16 cellular contexts compared by ENCODE assay signal in the genomic region with DNA sequence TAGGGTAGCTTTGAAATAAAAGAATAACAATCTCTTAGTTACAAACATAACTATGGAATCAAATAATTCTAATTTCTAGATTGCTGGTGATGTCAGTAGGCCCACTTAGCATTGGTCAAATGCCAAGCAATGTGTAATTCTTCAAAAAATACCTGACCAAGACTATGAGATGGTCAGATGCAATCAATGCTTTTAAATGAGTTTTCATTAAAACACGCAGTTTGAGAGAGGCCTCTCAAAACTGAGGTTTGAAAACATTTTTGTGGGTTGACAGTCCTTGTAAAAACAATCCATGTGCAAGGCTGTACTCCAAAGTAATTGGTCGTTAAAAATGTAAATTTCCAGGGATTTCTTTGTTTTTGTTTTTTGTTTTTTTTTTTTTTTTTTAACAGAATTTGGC. TPM values are rescaled to one million over a fixed set of nuclear protein-coding genes. Genes with fewer than 3 reads are reported as not detected.
DNase-seq lines count a peak whose midpoint lies in the region; ATAC-seq and TF ChIP-seq lines count a peak whose summit lies in the region.
"Had no signal": no experiment of that assay in that cellular context is flagged by ENCODE, and none has a peak within 500 bp of the region (broad histone marks: within the 10 kb centered on the region; RNA-seq: fewer than 3 reads in every experiment).

No MANE protein-coding gene starts in this region.

- peak overlapping the region; percentile 19 for H3K4me3 Mint-ChIP-seq in activated T-helper 17 cell treated with anti-CD3 and anti-CD28 coated beads, Interleukin-2, amount 50 U/mL, for 72 hours

- H3K9me3 Mint-ChIP-seq in activated T-helper 17 cell treated with anti-CD3 and anti-CD28 coated beads, Interleukin-2, amount 50 U/mL, for 72 hours: no peaks in the 10 kb centered on the region
- H3K9me3 Mint-ChIP-seq: CD4-positive, alpha-beta memory T cell; IgD-negative memory B cell had no signal

- DNase-seq in EH (ENCODE audit: low read depth) (peak; percentile 62), HCEC 1CT (peak; percentile 1), fibroblast of villous mesenchyme (ENCODE audit: low read depth) (peak; percentile 14), BE2C (no peak), SIG-M5 (lab: John Stamatoyannopoulos, UW) (no peak)
- DNase-seq: ACHN; CD4-positive, alpha-beta memory T cell; DMS153; DMS79 treated with DMSO at 0.1 percent for 48 hours had no signal

- no peaks in the 10 kb centered on the region for H3K36me3 Mint-ChIP-seq in activated T-helper 17 cell treated with anti-CD3 and anti-CD28 coated beads, Interleukin-2, amount 50 U/mL, for 72 hours (ENCODE audit: low read depth)
- H3K36me3 Mint-ChIP-seq: CD4-positive, alpha-beta memory T cell had no signal

- no peaks in the 10 kb centered on the region for H3K27me3 ChIP-seq in BE2C

- peaks cover 18% of the 10 kb centered on the region for H3K4me1 Mint-ChIP-seq in activated T-helper 17 cell treated with anti-CD3 and anti-CD28 coated beads, Interleukin-2, amount 50 U/mL, for 72 hours

- no peak overlapping the region for H3K27ac Mint-ChIP-seq in activated T-helper 17 cell treated with anti-CD3 and anti-CD28 coated beads, Interleukin-2, amount 50 U/mL, for 72 hours
- H3K27ac Mint-ChIP-seq: IgD-negative memory B cell had no signal

- H3K4me3 ChIP-seq in fibroblast of villous mesenchyme (ENCODE audit: low read depth, low read length) (no peak overlapping the region), BE2C (ENCODE audit: low read depth, low read length) (no peak overlapping the region)

- ATAC-seq in activated T-helper 17 cell treated with anti-CD3 and anti-CD28 coated beads, Interleukin-2, amount 50 U/mL, for 72 hours (replicated peaks): no peak
- no peak for ATAC-seq in HG02610 (IDR thresholded peaks at IDR 0.05; ENCODE audit: unreplicated experiment)
- ATAC-seq: HCT116 had no signal

- H3K27me3 Mint-ChIP-seq in activated T-helper 17 cell treated with anti-CD3 and anti-CD28 coated beads, Interleukin-2, amount 50 U/mL, for 72 hours: no peaks in the 10 kb centered on the region

- H3K9me3 ChIP-seq in BE2C: no peaks in the 10 kb centered on the region

- no peaks in the 10 kb centered on the region for H3K36me3 ChIP-seq in BE2C

- TF ChIP-seq CTCF in fibroblast of villous mesenchyme (IDR thresholded peaks at IDR 0.05; ENCODE audit: insufficient read depth, low read depth, low read length) (no peak), BE2C (IDR thresholded peaks at IDR 0.05; ENCODE audit: low read depth, low read length) (no peak)

- H3K4me1 ChIP-seq in BE2C: no peaks in the 10 kb centered on the region

RNA-seq across cellular contexts. Expression of a gene that starts 1.2 kb away (rescaled TPM):
- 1 to 10 TPM; 2.9 TPM for total RNA-seq in activated T-helper 17 cell treated with anti-CD3 and anti-CD28 coated beads, Interleukin-2, amount 50 U/mL, for 72 hours
- 0.43 TPM in 1 of 2 replicates, not detected in the other for total RNA-seq in fibroblast of villous mesenchyme
- not detected for polyA plus RNA-seq in BE2C (2012; ENCODE audit: insufficient read depth, insufficient read length, low read depth)
- total RNA-seq: A172, H4, HT-29 had no signal

RNA-seq across cellular contexts. Expression of a gene that starts 33.9 kb away (rescaled TPM):
- 1 to 10 TPM in 1 of 2 donors, under 1 TPM in 1; 0.95 to 1.6 TPM for total RNA-seq in activated T-helper 17 cell treated with anti-CD3 and anti-CD28 coated beads, Interleukin-2, amount 50 U/mL, for 72 hours
- not detected in 2 replicates for total RNA-seq in fibroblast of villous mesenchyme
- polyA plus RNA-seq in BE2C (2012; ENCODE audit: insufficient read depth, insufficient read length, low read depth): not detected
- total RNA-seq: A172, H4, HT-29 had no signal

Comparison
In these comparisons a context has a peak if more than half of its experiments do, and no peak if none do; other contexts are left out.
1. DNase-seq: peak in EH (single experiment), HCEC 1CT (single experiment) and fibroblast of villous mesenchyme (single experiment); none in BE2C (single experiment) and SIG-M5 (single experiment).